9 cellular contexts compared by ENCODE assay signal in the genomic region with DNA sequence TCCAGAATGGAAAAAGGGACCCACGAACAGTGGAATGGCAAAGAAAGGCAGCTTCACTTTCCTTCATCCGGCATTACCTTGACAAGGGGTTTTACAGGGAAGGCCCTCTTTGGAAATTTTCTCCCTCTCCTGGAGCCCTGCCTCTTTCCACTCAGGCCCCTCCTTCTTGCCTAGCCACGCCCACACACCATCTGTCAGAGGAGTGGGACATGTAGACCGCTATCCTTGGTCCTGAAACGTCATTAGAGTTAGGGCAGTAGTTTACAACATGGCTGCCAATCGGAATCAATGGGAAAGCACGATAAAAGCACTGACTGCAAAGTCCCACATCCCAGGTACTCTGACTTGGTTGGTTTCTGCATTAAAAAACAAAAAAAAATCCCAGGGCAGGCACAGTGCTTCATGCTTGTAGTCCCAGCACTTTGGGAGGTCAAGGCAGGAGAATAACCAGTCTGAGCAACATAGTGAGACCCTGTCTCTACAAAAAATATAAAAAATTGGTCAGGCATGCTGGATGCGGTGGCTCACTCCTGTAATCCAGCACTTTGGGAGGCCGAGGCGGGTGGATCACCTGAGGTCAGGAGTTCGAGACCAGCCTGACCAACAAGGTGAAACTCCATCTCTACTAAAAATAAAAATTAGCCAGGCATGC.
DNase-seq lines count a peak whose midpoint lies in the region; ATAC-seq and TF ChIP-seq lines count a peak whose summit lies in the region.
"Had no signal": no experiment of that assay in that cellular context is flagged by ENCODE, and none has a peak within 500 bp of the region (broad histone marks: within the 10 kb centered on the region; RNA-seq: fewer than 3 reads in every experiment).

No MANE protein-coding gene starts in this region.

- no peak overlapping the region for H3K9ac ChIP-seq in liver (ENCODE audit: low read depth in 1 of 2, low read length in 2 of 2)

- H3K27me3 ChIP-seq in liver (ENCODE audit: control insufficient read depth in 4 of 4, insufficient read depth in 4 of 4, low read length in 3 of 4), result no peaks in the 10 kb centered on the region

- WGBS in liver, result 33% methylated on average over 11 of the region's 11 CpGs

- H3K27ac ChIP-seq in liver (ENCODE audit: low read depth in 1 of 2, low read length in 2 of 2), result no peak overlapping the region

- in situ Hi-C loops in astrocyte of the cerebellum (cut with HindIII; ENCODE audit: low sequenced_read_pairs), result no loop called here

- H3K4me3 ChIP-seq in astrocyte of the cerebellum (ENCODE audit: low read depth, low read length) (no peak overlapping the region), liver (ENCODE audit: low read depth in 1 of 3, low read length in 3 of 3) (no peak overlapping the region)

- TF ChIP-seq CTCF in astrocyte of the cerebellum (IDR thresholded peaks at IDR 0.05; ENCODE audit: low read depth, low read length, missing control alignments) (no peak), liver (IDR thresholded peaks at IDR 0.05; ENCODE audit: low read depth, low read length, missing input control) (no peak)

- DNase-seq in EH (ENCODE audit: low read depth) (peak; percentile 76), Kasumi-1 (lab: John Stamatoyannopoulos, UW) (peak; percentile 79 to 85), astrocyte of the cerebellum (ENCODE audit: low read depth) (peak; percentile 49), cortex of kidney (lab: John Stamatoyannopoulos, UW) (no peak), Ammon's horn (ENCODE audit: low spot score) (no peak)
- no peak for DNase-seq in stimulated activated CD4-positive, alpha-beta T cell treated with anti-CD3 and anti-CD28 coated beads, Interleukin-12 subunit alpha, Interleukin-12 subunit beta, amount 100 ng/mL, for 4 hours

- no peaks in the 10 kb centered on the region for H3K4me1 ChIP-seq in liver (ENCODE audit: control insufficient read depth in 4 of 4, insufficient read depth in 4 of 4, low read length in 3 of 4)

- no peak for TF ChIP-seq RAD21 in liver (IDR thresholded peaks at IDR 0.05)

- no peaks in the 10 kb centered on the region for H3K9me3 ChIP-seq in liver (ENCODE audit: control insufficient read depth in 4 of 4, low read length in 3 of 4)

- no peaks in the 10 kb centered on the region for H3K36me3 ChIP-seq in liver (ENCODE audit: control insufficient read depth in 4 of 4, insufficient read depth in 3 of 4, low read depth in 1 of 4, low read length in 3 of 4)

- ATAC-seq in HG03342 (IDR thresholded peaks at IDR 0.05; ENCODE audit: unreplicated experiment), result no peak
- ATAC-seq: activated T-cell treated with anti-CD3 and anti-CD28 coated beads, Interleukin-2, amount 50 U/mL, for 72 hours had no signal

TF ChIP-seq in liver, 16 proteins besides CTCF, POLR2A, EP300 and RAD21:
- no peak for TF ChIP-seq EGR1 (IDR thresholded peaks at IDR 0.05; ENCODE audit: low read depth in 2 of 2)
- peak; percentile 97 for TF ChIP-seq REST (IDR thresholded peaks at IDR 0.05)
- TF ChIP-seq RXRA (IDR thresholded peaks at IDR 0.05), result no peak
- TF ChIP-seq, protein P1, sequence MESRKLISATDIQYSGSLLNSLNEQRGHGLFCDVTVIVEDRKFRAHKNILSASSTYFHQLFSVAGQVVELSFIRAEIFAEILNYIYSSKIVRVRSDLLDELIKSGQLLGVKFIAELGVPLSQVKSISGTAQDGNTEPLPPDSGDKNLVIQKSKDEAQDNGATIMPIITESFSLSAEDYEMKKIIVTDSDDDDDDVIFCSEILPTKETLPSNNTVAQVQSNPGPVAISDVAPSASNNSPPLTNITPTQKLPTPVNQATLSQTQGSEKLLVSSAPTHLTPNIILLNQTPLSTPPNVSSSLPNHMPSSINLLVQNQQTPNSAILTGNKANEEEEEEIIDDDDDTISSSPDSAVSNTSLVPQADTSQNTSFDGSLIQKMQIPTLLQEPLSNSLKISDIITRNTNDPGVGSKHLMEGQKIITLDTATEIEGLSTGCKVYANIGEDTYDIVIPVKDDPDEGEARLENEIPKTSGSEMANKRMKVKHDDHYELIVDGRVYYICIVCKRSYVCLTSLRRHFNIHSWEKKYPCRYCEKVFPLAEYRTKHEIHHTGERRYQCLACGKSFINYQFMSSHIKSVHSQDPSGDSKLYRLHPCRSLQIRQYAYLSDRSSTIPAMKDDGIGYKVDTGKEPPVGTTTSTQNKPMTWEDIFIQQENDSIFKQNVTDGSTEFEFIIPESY (IDR thresholded peaks at IDR 0.05), result no peak

Comparison
In these comparisons a context has a peak if more than half of its experiments do, and no peak if none do; other contexts are left out.
1. DNase-seq: peak in EH (single experiment), Kasumi-1 (2 of 2) and astrocyte of the cerebellum (single experiment); none in cortex of kidney (single experiment), stimulated activated CD4-positive, alpha-beta T cell treated with anti-CD3 and anti-CD28 coated beads, Interleukin-12 subunit alpha, Interleukin-12 subunit beta, amount 100 ng/mL, for 4 hours (single experiment) and Ammon's horn (single experiment).